ENCODE assay signal across 1 cellular context in the genomic region with DNA sequence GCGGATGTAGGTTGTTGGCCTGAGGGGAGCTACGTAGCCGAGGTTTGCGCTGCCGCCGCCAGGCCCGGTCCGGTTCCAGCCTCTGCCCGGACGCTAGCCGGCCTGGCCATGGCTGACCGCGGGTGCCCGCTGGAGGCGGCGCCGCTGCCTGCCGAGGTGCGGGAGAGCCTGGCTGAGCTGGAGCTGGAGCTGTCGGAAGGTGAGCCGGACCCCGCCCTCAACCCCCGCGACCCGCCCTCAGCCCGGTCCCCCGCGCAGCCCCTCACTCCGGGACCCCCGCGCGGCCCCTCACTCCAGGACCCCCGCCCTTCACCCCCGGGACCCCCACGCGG.
TF ChIP-seq lines count a peak whose summit lies in the region.

No MANE protein-coding gene starts in this region.

TF ChIP-seq in endothelial cell of umbilical vein, 7 proteins besides CTCF, POLR2A, EP300 and RAD21 (continued from another document):
- TF ChIP-seq FOS (IDR thresholded peaks at IDR 0.05; ENCODE audit: borderline replicate concordance, insufficient read depth, low read length) = no peak
- TF ChIP-seq POLR2AphosphoS5 (IDR thresholded peaks at IDR 0.05; ENCODE audit: insufficient read depth, low read depth, low read length) = no peak
- TF ChIP-seq, protein P1, sequence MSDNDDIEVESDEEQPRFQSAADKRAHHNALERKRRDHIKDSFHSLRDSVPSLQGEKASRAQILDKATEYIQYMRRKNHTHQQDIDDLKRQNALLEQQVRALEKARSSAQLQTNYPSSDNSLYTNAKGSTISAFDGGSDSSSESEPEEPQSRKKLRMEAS (IDR thresholded peaks at IDR 0.05; ENCODE audit: insufficient read depth, insufficient read length) = no peak
- no peak for TF ChIP-seq GATA2 (IDR thresholded peaks at IDR 0.05; ENCODE audit: insufficient read depth, insufficient read length, low read depth, low read length)
- no peak for TF ChIP-seq MYC (IDR thresholded peaks at IDR 0.05; ENCODE audit: low read depth, low read length)
- TF ChIP-seq JUN (IDR thresholded peaks at IDR 0.05; ENCODE audit: borderline replicate concordance, insufficient read depth, insufficient read length, low read depth) = no peak
TF ChIP-seq in endothelial cell of umbilical vein: peak in this region for 0.
